Comparison of ENCODE assay signal across 8 cellular contexts in the genomic region with DNA sequence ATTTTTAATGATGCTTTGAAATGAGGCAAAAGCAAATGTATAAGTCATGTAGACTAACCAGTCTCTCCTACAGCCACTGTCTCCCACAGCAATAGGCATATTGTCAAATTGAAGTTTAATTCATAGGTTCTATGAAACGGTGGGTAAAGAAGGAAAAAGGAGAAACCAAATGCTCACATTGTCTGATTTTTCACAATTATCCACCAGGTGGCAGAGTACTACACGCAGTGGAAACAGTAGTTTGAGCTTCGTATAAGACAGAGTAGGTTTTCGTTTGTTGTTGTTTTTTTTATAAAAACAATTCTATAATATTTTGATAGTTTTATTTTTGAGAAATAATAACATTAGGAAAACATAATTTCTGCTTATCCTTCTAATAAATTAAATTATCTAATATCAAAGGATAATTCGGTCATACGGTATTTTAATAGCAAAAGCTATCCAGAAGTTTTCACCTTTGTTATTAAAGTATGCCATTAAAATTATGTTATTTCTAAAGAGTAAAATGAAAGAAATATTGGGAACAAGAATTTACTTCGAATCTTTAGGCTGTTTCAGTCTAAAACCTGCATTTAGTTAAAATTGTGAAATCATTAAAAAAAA. TPM values are rescaled to one million over a fixed set of nuclear protein-coding genes. Genes with fewer than 3 reads are reported as not detected.
DNase-seq lines count a peak whose midpoint lies in the region; ATAC-seq, FAIRE-seq and TF ChIP-seq lines count a peak whose summit lies in the region.

No MANE protein-coding gene starts in this region.

- no peak overlapping the region for H3K27ac ChIP-seq in DND-41 (ENCODE audit: low read length)

- peak; percentile 80 for TF ChIP-seq CTCF in DND-41 (IDR thresholded peaks at IDR 0.05; ENCODE audit: borderline replicate concordance, extremely low read depth, low read length, poor library complexity, severe bottlenecking)
- TF ChIP-seq CTCF in mucosa of descending colon (IDR thresholded peaks at IDR 0.05): peak; percentile 40

- no peak overlapping the region for H3K4me2 ChIP-seq in DND-41 (ENCODE audit: insufficient read depth, low read length)

- no peaks in the 10 kb centered on the region for H3K4me1 ChIP-seq in DND-41 (ENCODE audit: insufficient read depth, low read length)
- no peaks in the 10 kb centered on the region for H3K4me1 ChIP-seq in NT2/D1 (ENCODE audit: insufficient read depth, insufficient read length)
- H3K4me1 ChIP-seq in mucosa of descending colon (ENCODE audit: low read depth): no peaks in the 10 kb centered on the region

- DNase-seq in DND-41 (peak; percentile 22), HT1080 (ENCODE audit: low read depth) (peak; percentile 49), NT2/D1 (ENCODE audit: low read depth, low spot score) (peak; percentile 52), mucosa of descending colon (peak in 1 of 3 donors; percentile 44), cortex of kidney (lab: John Stamatoyannopoulos, UW) (no peak)

- intact Hi-C loops in mucosa of descending colon (cut with DNase I, micrococcal nuclease): loop anchor here in 1 of 2 donors (10.0 kb wide), 1 partner anchor 433 kb away; no protein-coding TSS in a partner anchor

- H3K9ac ChIP-seq in DND-41 (ENCODE audit: low read depth, low read length) (no peak overlapping the region), NT2/D1 (ENCODE audit: insufficient read length, low read depth) (no peak overlapping the region)

- H3K36me3 ChIP-seq in DND-41 (ENCODE audit: insufficient read depth, low read length) (no peaks in the 10 kb centered on the region), NT2/D1 (ENCODE audit: insufficient read depth, insufficient read length, low read length) (peaks cover 3% of the 10 kb centered on the region), mucosa of descending colon (ENCODE audit: low read depth) (no peaks in the 10 kb centered on the region)

- ATAC-seq in DND-41 (ENCODE audit: insufficient read depth, low read depth): peak; percentile 74; the same call in 2 of the 3 replicates
- peak; percentile 29 for ATAC-seq in GM19468 (IDR thresholded peaks at IDR 0.05; ENCODE audit: extremely low read depth, unreplicated experiment)
- peak; percentile 42 for ATAC-seq in mucosa of descending colon
- ATAC-seq in HG03108 (IDR thresholded peaks at IDR 0.05; ENCODE audit: unreplicated experiment): no peak

- H3K4me3 ChIP-seq in DND-41 (ENCODE audit: low read depth in 1 of 2, low read length in 2 of 2) (no peak overlapping the region), NT2/D1 (ENCODE audit: insufficient read length, low read depth) (no peak overlapping the region), mucosa of descending colon (no peak overlapping the region)

- no peaks in the 10 kb centered on the region for H4K20me1 ChIP-seq in DND-41 (ENCODE audit: insufficient read depth, low read length)

- no peaks in the 10 kb centered on the region for H3K79me2 ChIP-seq in DND-41 (ENCODE audit: insufficient read depth, low read length)

- H3K9me3 ChIP-seq in DND-41 (ENCODE audit: insufficient read depth, low read length, severe bottlenecking) (no peaks in the 10 kb centered on the region), NT2/D1 (ENCODE audit: insufficient read depth, low read length) (no peaks in the 10 kb centered on the region), mucosa of descending colon (no peaks in the 10 kb centered on the region)

- FAIRE-seq in colon (lab: Jason Lieb, UNC): peak; percentile 58

- H2AFZ ChIP-seq in DND-41 (ENCODE audit: low read depth, low read length): no peak overlapping the region

- H3K27me3 ChIP-seq in DND-41 (ENCODE audit: insufficient read depth, low read length, poor library complexity) (peaks cover 3% of the 10 kb centered on the region), NT2/D1 (ENCODE audit: insufficient read depth, insufficient read length) (no peaks in the 10 kb centered on the region)

RNA-seq across cellular contexts. Expression of a gene that starts 39.1 kb away (rescaled TPM):
- total RNA-seq in HT1080 (2014; rRNA removed; shearing (Covaris generic)): 23.7 and 24.1 TPM in 2 replicates
- polyA plus RNA-seq in HT1080 (2015; cell fraction: cytosol; rRNA removed): 34.5 and 38.5 TPM in 2 replicates
- 22.8 and 28.6 TPM in 2 replicates for polyA plus RNA-seq in HT1080 (2015; cell fraction: nucleus; rRNA removed)
- 10 to 100 TPM in 2 of 3 donors, 1 to 10 TPM in 1; 8.3 to 24.0 (median 12.8) TPM for total RNA-seq in mucosa of descending colon

RNA-seq across cellular contexts. Expression of a gene that starts 39.2 kb away (rescaled TPM):
- total RNA-seq in HT1080 (2014; rRNA removed; shearing (Covaris generic)): 33.8 and 40.1 TPM in 2 replicates
- 44.3 and 47.2 TPM in 2 replicates for polyA plus RNA-seq in HT1080 (2015; cell fraction: cytosol; rRNA removed)
- polyA plus RNA-seq in HT1080 (2015; cell fraction: nucleus; rRNA removed): 52.8 and 53.7 TPM in 2 replicates
- 10 to 100 TPM; 14.2 to 20.4 (median 14.4) TPM for total RNA-seq in mucosa of descending colon
